ENCODE assay signal across 1 cellular context in genomic region chr2:33680906-33681305, GRCh38.
TF ChIP-seq lines count a peak whose summit lies in the region.

No MANE protein-coding gene starts in this region.

TF ChIP-seq in WTC11, 78 proteins besides CTCF, POLR2A, EP300 and RAD21 (continued from another document):
- no peak for TF ChIP-seq OVOL2 (CRISPR knock-in tag; IDR thresholded peaks at IDR 0.05; ENCODE audit: borderline replicate concordance)
- TF ChIP-seq PRRX2 (CRISPR knock-in tag; IDR thresholded peaks at IDR 0.05), result no peak
- TF ChIP-seq ZBTB43 (CRISPR knock-in tag; IDR thresholded peaks at IDR 0.05), result no peak
- TF ChIP-seq E2F4 (CRISPR knock-in tag; IDR thresholded peaks at IDR 0.05; ENCODE audit: borderline replicate concordance, low read depth), result no peak
- no peak for TF ChIP-seq ZNF532 (CRISPR knock-in tag; IDR thresholded peaks at IDR 0.05; ENCODE audit: borderline replicate concordance)
- TF ChIP-seq SMAD4 (CRISPR knock-in tag; IDR thresholded peaks at IDR 0.05), result no peak
